Comparison of ENCODE assay signal across 1 cellular context in the genomic region with DNA sequence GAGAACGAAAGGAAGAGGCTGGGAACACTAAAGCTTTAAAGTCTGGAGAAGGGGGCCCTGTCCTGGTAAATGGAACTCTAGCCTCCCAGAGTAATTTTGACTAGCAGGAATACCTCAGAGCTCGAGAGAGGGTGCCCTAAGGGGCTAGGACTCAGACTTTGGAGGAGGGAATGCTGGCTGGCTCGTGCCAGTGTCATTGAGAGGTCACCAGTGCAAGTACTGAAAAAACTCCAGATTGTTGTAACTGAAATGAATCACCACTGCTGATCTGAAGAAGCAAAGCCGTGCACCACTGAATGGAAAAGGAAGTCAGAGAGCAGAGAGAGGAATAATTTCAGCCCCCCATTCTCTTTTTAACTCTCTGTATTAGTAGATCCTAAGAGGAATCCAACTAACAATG.
TF ChIP-seq lines count a peak whose summit lies in the region.

No MANE protein-coding gene starts in this region.

TF ChIP-seq in WTC11, 78 proteins besides CTCF, POLR2A, EP300 and RAD21 (continued from another document):
- TF ChIP-seq, protein P1, sequence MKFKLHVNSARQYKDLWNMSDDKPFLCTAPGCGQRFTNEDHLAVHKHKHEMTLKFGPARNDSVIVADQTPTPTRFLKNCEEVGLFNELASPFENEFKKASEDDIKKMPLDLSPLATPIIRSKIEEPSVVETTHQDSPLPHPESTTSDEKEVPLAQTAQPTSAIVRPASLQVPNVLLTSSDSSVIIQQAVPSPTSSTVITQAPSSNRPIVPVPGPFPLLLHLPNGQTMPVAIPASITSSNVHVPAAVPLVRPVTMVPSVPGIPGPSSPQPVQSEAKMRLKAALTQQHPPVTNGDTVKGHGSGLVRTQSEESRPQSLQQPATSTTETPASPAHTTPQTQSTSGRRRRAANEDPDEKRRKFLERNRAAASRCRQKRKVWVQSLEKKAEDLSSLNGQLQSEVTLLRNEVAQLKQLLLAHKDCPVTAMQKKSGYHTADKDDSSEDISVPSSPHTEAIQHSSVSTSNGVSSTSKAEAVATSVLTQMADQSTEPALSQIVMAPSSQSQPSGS (CRISPR knock-in tag; IDR thresholded peaks at IDR 0.05; ENCODE audit: borderline replicate concordance, low read depth), result no peak
- TF ChIP-seq EMX1 (CRISPR knock-in tag; IDR thresholded peaks at IDR 0.05), result no peak
- TF ChIP-seq CREB1 (CRISPR knock-in tag; IDR thresholded peaks at IDR 0.05), result no peak
- no peak for TF ChIP-seq TCF7 (CRISPR knock-in tag; IDR thresholded peaks at IDR 0.05; ENCODE audit: low read depth)
- TF ChIP-seq HMGA2 (CRISPR knock-in tag; IDR thresholded peaks at IDR 0.05), result no peak
- TF ChIP-seq TEAD1 (CRISPR knock-in tag; IDR thresholded peaks at IDR 0.05), result no peak
- no peak for TF ChIP-seq ZNF138 (CRISPR knock-in tag; conservative IDR thresholded peaks at IDR 0.05)
